25 cellular contexts compared by ENCODE assay signal in genomic region chr1:54225378-54225777, GRCh38. TPM values are rescaled to one million over a fixed set of nuclear protein-coding genes. Genes with fewer than 3 reads are reported as not detected.
DNase-seq lines count a peak whose midpoint lies in the region; ATAC-seq and TF ChIP-seq lines count a peak whose summit lies in the region.
"Had no signal": no experiment of that assay in that cellular context is flagged by ENCODE, and none has a peak within 500 bp of the region (broad histone marks: within the 10 kb centered on the region; RNA-seq: fewer than 3 reads in every experiment).

No MANE protein-coding gene starts in this region.

- DNase-seq in T-helper 2 cell treated with Interferon-gamma antibody and Interleukin-4, amounts not matched to agents 5 μg/mL and 100 μg/mL, for 36 hours (ENCODE audit: low spot score): no peak
- no peak for DNase-seq in T-helper 2 cell
- DNase-seq in CD4-positive, alpha-beta T cell: no peak
- DNase-seq in effector memory CD8-positive, alpha-beta T cell: no peak
- no peak for DNase-seq in neural crest cell (ENCODE audit: low read depth, low spot score)
- DNase-seq in NCI-H1417 treated with DMSO at 0.1 percent for 48 hours (lab: John Stamatoyannopoulos, UW): no peak
- DNase-seq in Caco-2: no peak
- DNase-seq: activated CD4-positive, alpha-beta T cell treated with anti-CD3 and anti-CD28 coated beads, Interleukin-2, amount 50 U/mL, for 48 hours; activated gamma-delta T cell treated with Interleukin-2 at 50 U/mL for 16 hours; amygdala; hypothalamus; Kasumi-1; mesenchymal stem cell; NCI-H1436 treated with DMSO at 0.1 percent for 48 hours; NCI-H345; retina; SJCRH30; WERI-Rb-1 had no signal

- peaks cover 19% of the 10 kb centered on the region for H3K4me1 Mint-ChIP-seq in T-helper 2 cell treated with Interferon-gamma antibody and Interleukin-4, amounts not matched to agents 5 μg/mL and 100 μg/mL, for 36 hours (ENCODE audit: low read depth)
- peaks cover under 1% of the 10 kb centered on the region for H3K4me1 Mint-ChIP-seq in CD4-positive, alpha-beta T cell (ENCODE audit: low read depth)
- peaks cover 8 to 16% of the 10 kb centered on the region in 2 donors for H3K4me1 Mint-ChIP-seq in effector memory CD8-positive, alpha-beta T cell (ENCODE audit: low read depth in 2 of 2)
- H3K4me1 Mint-ChIP-seq in neural crest cell (peaks cover 47% of the 10 kb centered on the region), Caco-2 (ENCODE audit: low read depth, unreplicated experiment) (peaks cover 9% of the 10 kb centered on the region)

- no TSS peak for BruUV-seq in Caco-2 (replicated peaks; lab: Mats Ljungman, UMichigan)

- H3K27ac Mint-ChIP-seq in T-helper 2 cell treated with Interferon-gamma antibody and Interleukin-4, amounts not matched to agents 5 μg/mL and 100 μg/mL, for 36 hours: peak overlapping the region; percentile 55
- H3K27ac Mint-ChIP-seq in CD4-positive, alpha-beta T cell: peak overlapping the region; percentile 49
- H3K27ac Mint-ChIP-seq in effector memory CD8-positive, alpha-beta T cell: peak overlapping the region; percentile 1 to 52
- H3K27ac Mint-ChIP-seq in neural crest cell (ENCODE audit: unreplicated experiment) (peak overlapping the region; percentile 12), Caco-2 (ENCODE audit: unreplicated experiment) (no peak overlapping the region)
- H3K27ac Mint-ChIP-seq: dendritic cell treated with granulocyte-macrophage colony-stimulating factor and Interleukin-4, amounts not matched to agents 40 ng/mL and 50 ng/mL, for 4 days; stimulated activated naive CD8-positive, alpha-beta T cell treated with anti-CD3 and anti-CD28 coated beads, Interleukin-15, Interleukin-2, amounts not matched to agents 100 ng/mL and 50 ng/mL, for 24 hours had no signal

- no peaks in the 10 kb centered on the region for H3K36me3 ChIP-seq in Caco-2 (ENCODE audit: control insufficient read depth, insufficient read depth, low read length)
- H3K36me3 ChIP-seq: SJCRH30 had no signal

- no peak for ATAC-seq in CD4-positive, alpha-beta T cell (ENCODE audit: poor library complexity)
- no peak for ATAC-seq in effector memory CD8-positive, alpha-beta T cell (replicated peaks)
- ATAC-seq in GM21529 (IDR thresholded peaks at IDR 0.05; ENCODE audit: unreplicated experiment): no peak
- ATAC-seq: HepG2, left lobe of liver had no signal

- H3K27ac ChIP-seq in CD4-positive, alpha-beta T cell (ENCODE audit: low read depth, low read length): no peak overlapping the region
- H3K27ac ChIP-seq: SJCRH30, skin epidermis, WERI-Rb-1 had no signal

- H3K9me3 ChIP-seq in CD4-positive, alpha-beta T cell (ENCODE audit: control insufficient read depth, low read length): no peaks in the 10 kb centered on the region
- no peaks in the 10 kb centered on the region for H3K9me3 ChIP-seq in Caco-2
- H3K9me3 ChIP-seq: SJCRH30, vagina had no signal

- H3K4me3 ChIP-seq in Caco-2 (ENCODE audit: low read depth, low read length): no peak overlapping the region
- H3K4me3 ChIP-seq: SJCRH30, skin epidermis, vagina had no signal

- intact Hi-C loops in CD4-positive, alpha-beta T cell (cut with DNase I, micrococcal nuclease): no loop called here
- intact Hi-C loops in Caco-2 (cut with micrococcal nuclease; ENCODE audit: unreplicated experiment): no loop called here

- no peaks in the 10 kb centered on the region for H3K9me3 Mint-ChIP-seq in T-helper 2 cell treated with Interferon-gamma antibody and Interleukin-4, amounts not matched to agents 5 μg/mL and 100 μg/mL, for 36 hours
- no peaks in the 10 kb centered on the region for H3K9me3 Mint-ChIP-seq in CD4-positive, alpha-beta T cell
- H3K9me3 Mint-ChIP-seq in effector memory CD8-positive, alpha-beta T cell: no peaks in the 10 kb centered on the region
- H3K9me3 Mint-ChIP-seq in neural crest cell: no peaks in the 10 kb centered on the region
- H3K9me3 Mint-ChIP-seq in Caco-2 (ENCODE audit: unreplicated experiment): no peaks in the 10 kb centered on the region
- H3K9me3 Mint-ChIP-seq: dendritic cell treated with granulocyte-macrophage colony-stimulating factor and Interleukin-4, amounts not matched to agents 40 ng/mL and 50 ng/mL, for 4 days; stimulated activated naive CD8-positive, alpha-beta T cell treated with anti-CD3 and anti-CD28 coated beads, Interleukin-15, Interleukin-2, amounts not matched to agents 100 ng/mL and 50 ng/mL, for 24 hours had no signal

- CTCF ChIA-PET in CD4-positive, alpha-beta T cell (lab: Charles Lee): no interaction called here
- CTCF ChIA-PET in Caco-2 (lab: Charles Lee): no interaction called here

- no peak overlapping the region for H3K4me3 Mint-ChIP-seq in T-helper 2 cell treated with Interferon-gamma antibody and Interleukin-4, amounts not matched to agents 5 μg/mL and 100 μg/mL, for 36 hours
- H3K4me3 Mint-ChIP-seq in CD4-positive, alpha-beta T cell: no peak overlapping the region
- H3K4me3 Mint-ChIP-seq in effector memory CD8-positive, alpha-beta T cell: no peak overlapping the region
- H3K4me3 Mint-ChIP-seq in neural crest cell: peak overlapping the region; percentile 27
- H3K4me3 Mint-ChIP-seq in Caco-2 (ENCODE audit: unreplicated experiment): no peak overlapping the region
- H3K4me3 Mint-ChIP-seq: dendritic cell treated with granulocyte-macrophage colony-stimulating factor and Interleukin-4, amounts not matched to agents 40 ng/mL and 50 ng/mL, for 4 days; stimulated activated naive CD8-positive, alpha-beta T cell treated with anti-CD3 and anti-CD28 coated beads, Interleukin-15, Interleukin-2, amounts not matched to agents 100 ng/mL and 50 ng/mL, for 24 hours had no signal

- H3K4me1 ChIP-seq in Caco-2: peaks cover 13% of the 10 kb centered on the region

- TF ChIP-seq CTCF in CD4-positive, alpha-beta T cell (IDR thresholded peaks at IDR 0.05): no peak
- TF ChIP-seq CTCF in neural crest cell (conservative IDR thresholded peaks at IDR 0.05): no peak
- TF ChIP-seq CTCF in Caco-2 (IDR thresholded peaks at IDR 0.05; ENCODE audit: insufficient read depth in 1 of 2, low read depth in 1 of 2, low read length in 1 of 2, severe bottlenecking in 1 of 2, unreplicated experiment in 1 of 2): no peak

- no peaks in the 10 kb centered on the region for H3K27me3 Mint-ChIP-seq in T-helper 2 cell treated with Interferon-gamma antibody and Interleukin-4, amounts not matched to agents 5 μg/mL and 100 μg/mL, for 36 hours (ENCODE audit: low read depth)
- H3K27me3 Mint-ChIP-seq in CD4-positive, alpha-beta T cell: no peaks in the 10 kb centered on the region
- no peaks in the 10 kb centered on the region for H3K27me3 Mint-ChIP-seq in effector memory CD8-positive, alpha-beta T cell
- H3K27me3 Mint-ChIP-seq in neural crest cell (ENCODE audit: low read depth) (peaks cover 9% of the 10 kb centered on the region), Caco-2 (ENCODE audit: insufficient read depth, unreplicated experiment) (no peaks in the 10 kb centered on the region)
- H3K27me3 Mint-ChIP-seq: dendritic cell treated with granulocyte-macrophage colony-stimulating factor and Interleukin-4, amounts not matched to agents 40 ng/mL and 50 ng/mL, for 4 days; stimulated activated naive CD8-positive, alpha-beta T cell treated with anti-CD3 and anti-CD28 coated beads, Interleukin-15, Interleukin-2, amounts not matched to agents 100 ng/mL and 50 ng/mL, for 24 hours had no signal

- H3K27me3 ChIP-seq in CD4-positive, alpha-beta T cell (ENCODE audit: control insufficient read depth, insufficient read depth, low read length): no peaks in the 10 kb centered on the region
- H3K27me3 ChIP-seq in Caco-2 (replicated peaks; ENCODE audit: control insufficient read depth, insufficient read depth, low read length): no peaks in the 10 kb centered on the region
- H3K27me3 ChIP-seq: SJCRH30, vagina had no signal

- POLR2A ChIA-PET in CD4-positive, alpha-beta T cell (lab: Charles Lee): no interaction called here
- POLR2A ChIA-PET in Caco-2 (lab: Charles Lee): no interaction called here

- peaks cover 22% of the 10 kb centered on the region for H3K36me3 Mint-ChIP-seq in T-helper 2 cell treated with Interferon-gamma antibody and Interleukin-4, amounts not matched to agents 5 μg/mL and 100 μg/mL, for 36 hours (ENCODE audit: low read depth)
- H3K36me3 Mint-ChIP-seq in CD4-positive, alpha-beta T cell (ENCODE audit: low read depth): peaks cover 39% of the 10 kb centered on the region
- peaks cover 23% of the 10 kb centered on the region for H3K36me3 Mint-ChIP-seq in effector memory CD8-positive, alpha-beta T cell (ENCODE audit: insufficient read depth)
- H3K36me3 Mint-ChIP-seq in neural crest cell (ENCODE audit: low read depth): peaks cover 14% of the 10 kb centered on the region
- H3K36me3 Mint-ChIP-seq in Caco-2 (ENCODE audit: insufficient read depth, unreplicated experiment): peaks cover 36% of the 10 kb centered on the region

RNA-seq across cellular contexts. Expression of gene MRPL37, which starts 25.4 kb away (rescaled TPM):
- 10 to 100 TPM; 24.0 to 24.4 TPM for total RNA-seq in CD4-positive, alpha-beta T cell
- total RNA-seq in neural crest cell (96.2 and 97.5 TPM in 2 replicates), Caco-2 (2022) (95.4 and 95.6 TPM in 2 replicates)

RNA-seq across cellular contexts. Expression of gene CYB5RL, which starts 25.5 kb away (rescaled TPM):
- total RNA-seq in CD4-positive, alpha-beta T cell: 1 to 10 TPM; 2.0 to 2.1 TPM
- total RNA-seq in neural crest cell: 16.0 and 17.3 TPM in 2 replicates
- 10.0 and 10.8 TPM in 2 replicates for total RNA-seq in Caco-2 (2022)
